15 cellular contexts compared by ENCODE assay signal in the genomic region with DNA sequence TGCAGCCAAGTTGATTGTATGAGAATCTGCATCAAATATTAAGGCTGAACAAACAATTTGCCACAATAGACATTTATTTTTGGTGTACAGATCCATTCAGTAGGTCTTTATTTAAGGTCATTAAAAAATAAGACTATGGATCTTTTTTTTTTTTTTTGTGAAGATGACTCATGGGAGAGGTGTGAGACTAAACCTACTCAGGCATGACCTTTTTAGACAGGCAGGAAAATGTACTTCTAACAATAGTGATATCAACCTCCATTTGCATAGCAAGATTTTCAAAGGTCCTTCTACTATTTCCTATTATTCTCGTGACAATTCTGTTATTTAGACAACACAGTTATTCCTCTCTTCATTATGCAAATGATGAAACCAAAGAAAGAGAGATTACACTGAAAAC.
DNase-seq lines count a peak whose midpoint lies in the region; ATAC-seq and TF ChIP-seq lines count a peak whose summit lies in the region.
"Had no signal": no experiment of that assay in that cellular context is flagged by ENCODE, and none has a peak within 500 bp of the region (broad histone marks: within the 10 kb centered on the region; RNA-seq: fewer than 3 reads in every experiment).

No MANE protein-coding gene starts in this region.

- H3K9ac ChIP-seq in Loucy (ENCODE audit: low read depth, low read length, poor library complexity, severe bottlenecking): no peak overlapping the region
- H3K9ac ChIP-seq in MM.1S (ENCODE audit: low read length): no peak overlapping the region

- H3F3A ChIP-seq in Loucy (ENCODE audit: low read depth) (no peaks in the 10 kb centered on the region), MM.1S (ENCODE audit: insufficient read depth, low read length) (no peaks in the 10 kb centered on the region)

- H3K4me2 ChIP-seq in Loucy (ENCODE audit: low read depth, low read length, poor library complexity, severe bottlenecking) (peak overlapping the region; percentile 3), MM.1S (ENCODE audit: low read depth, low read length) (no peak overlapping the region)
- H3K4me2 ChIP-seq: A549 had no signal

- no peaks in the 10 kb centered on the region for H3K9me2 ChIP-seq in Loucy (replicated peaks; ENCODE audit: low read depth, low read length)
- no peaks in the 10 kb centered on the region for H3K9me2 ChIP-seq in MM.1S (replicated peaks; ENCODE audit: insufficient read depth, low read length)

- H3K79me2 ChIP-seq in Loucy (ENCODE audit: insufficient read depth, low read length) (no peaks in the 10 kb centered on the region), MM.1S (ENCODE audit: low read length) (no peaks in the 10 kb centered on the region)

- DNase-seq in DMS53 treated with DMSO at 0.1 percent for 48 hours (lab: John Stamatoyannopoulos, UW; ENCODE audit: unreplicated experiment): peak; percentile 73
- peak; percentile 7 for DNase-seq in kidney glomerular epithelial cell (lab: John Stamatoyannopoulos, UW)
- no peak for DNase-seq in MM.1S
- DNase-seq in cerebellar nuclear complex (lab: John Stamatoyannopoulos, UW): no peak
- DNase-seq in NCI-H446 treated with DMSO at 0.1 percent for 48 hours (lab: John Stamatoyannopoulos, UW): no peak
- DNase-seq: Calu3; CD4-positive, CD25-positive, alpha-beta regulatory T cell; DMS 273 treated with DMSO at 0.1 percent for 48 hours; DMS79 treated with DMSO at 0.1 percent for 48 hours; GDM1 had no signal

- no peaks in the 10 kb centered on the region for H3K27me3 ChIP-seq in Loucy (ENCODE audit: insufficient read depth, low read length, poor library complexity, severe bottlenecking)
- no peaks in the 10 kb centered on the region for H3K27me3 ChIP-seq in MM.1S (replicated peaks; ENCODE audit: insufficient read depth, low read length)

- H3K36me3 ChIP-seq in Loucy (ENCODE audit: insufficient read depth, low read length) (no peaks in the 10 kb centered on the region), MM.1S (replicated peaks; ENCODE audit: insufficient read depth, low read length) (no peaks in the 10 kb centered on the region)
- H3K36me3 ChIP-seq: HAP-1 had no signal

- H3K4me1 ChIP-seq in Loucy (ENCODE audit: insufficient read depth, low read length, poor library complexity, severe bottlenecking) (peaks cover 49% of the 10 kb centered on the region), MM.1S (ENCODE audit: low read length) (no peaks in the 10 kb centered on the region)
- H3K4me1 ChIP-seq: A549, HAP-1 had no signal

- H3K27ac ChIP-seq in MM.1S (ENCODE audit: low read length): no peak overlapping the region
- H3K27ac ChIP-seq: A549 had no signal

- no peak for ATAC-seq in HG03045 (IDR thresholded peaks at IDR 0.05; ENCODE audit: unreplicated experiment)
- ATAC-seq: A549, K562 had no signal

- TF ChIP-seq CTCF in Loucy (conservative IDR thresholded peaks at IDR 0.05; ENCODE audit: low read length) (no peak), MM.1S (IDR thresholded peaks at IDR 0.05; ENCODE audit: low read length) (no peak)

- H3K4me3 ChIP-seq in Loucy (ENCODE audit: low read length, poor library complexity, severe bottlenecking) (no peak overlapping the region), MM.1S (ENCODE audit: low read length) (no peak overlapping the region)
- H3K4me3 ChIP-seq: A549, HAP-1, K562 had no signal

- H4K20me1 ChIP-seq in Loucy (ENCODE audit: insufficient read depth, low read length, poor library complexity, severe bottlenecking) (no peaks in the 10 kb centered on the region), MM.1S (ENCODE audit: insufficient read depth, low read length) (no peaks in the 10 kb centered on the region)

- H3K9me3 ChIP-seq in Loucy (ENCODE audit: insufficient read depth, low read depth, low read length) (no peaks in the 10 kb centered on the region), MM.1S (replicated peaks; ENCODE audit: insufficient read depth, low read length) (no peaks in the 10 kb centered on the region)
- H3K9me3 ChIP-seq: A549, HAP-1 had no signal

- H2AFZ ChIP-seq in Loucy (ENCODE audit: low read length) (peak overlapping the region; percentile 44; the same call in 1 of the 2 replicates), MM.1S (ENCODE audit: low read length) (no peak overlapping the region)

Comparison
In these comparisons a context has a peak if more than half of its experiments do, and no peak if none do; other contexts are left out.
1. DNase-seq: peak in DMS53 treated with DMSO at 0.1 percent for 48 hours (single experiment) and kidney glomerular epithelial cell (single experiment); none in MM.1S (single experiment), cerebellar nuclear complex (0 of 2) and NCI-H446 treated with DMSO at 0.1 percent for 48 hours (single experiment).